ENCODE assay signal across 8 cellular contexts in the genomic region with DNA sequence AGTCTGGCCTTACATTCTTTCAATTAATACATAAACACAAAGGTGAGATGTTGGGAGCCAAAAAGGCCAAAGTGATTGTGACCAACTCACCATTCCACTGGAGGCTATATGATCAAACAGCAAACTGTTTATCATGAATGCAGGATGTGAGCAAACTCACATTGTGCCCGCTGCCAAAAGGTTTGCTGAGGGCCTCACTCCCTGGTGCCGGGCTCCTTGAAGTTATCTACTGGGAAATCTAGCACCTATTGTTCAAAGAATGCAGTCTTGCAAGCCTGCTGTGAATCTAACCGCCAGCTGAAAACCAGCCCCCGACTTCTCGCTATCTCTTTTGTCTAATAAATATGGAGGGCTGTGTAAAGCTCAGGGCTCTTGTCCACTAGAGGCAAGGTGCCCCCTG. TPM values are rescaled to one million over a fixed set of nuclear protein-coding genes. Genes with fewer than 3 reads are reported as not detected.
A peak's percentile ranks its signal among the peaks of the same experiment; 100 is the strongest.
DNase-seq lines count a peak whose midpoint lies in the region; ATAC-seq and TF ChIP-seq lines count a peak whose summit lies in the region.
"Not testable (repeated sequence)": the region's sequence is repeated elsewhere in the genome, so short reads cannot be mapped to it uniquely, and the experiment has no call there.

No MANE protein-coding gene starts in this region.

- H3K56ac ChIP-seq in mesendoderm (ENCODE audit: low read length), result not testable (repeated sequence)

- BruUV-seq in OCI-LY7 (replicated peaks; lab: Mats Ljungman, UMichigan), result not testable (repeated sequence)

- not testable (repeated sequence) for H3K9me3 Mint-ChIP-seq in activated CD8-positive, alpha-beta memory T cell treated with anti-CD3 and anti-CD28 coated beads, Interleukin-2, amount 10 ng/mL, durations not matched to agents 7 days and 5 days (ENCODE audit: low read depth); osteocyte (ENCODE audit: unreplicated experiment)
- H3K9me3 Mint-ChIP-seq in endodermal cell, result peaks cover 27% of the 10 kb centered on the region

- H3K4me2 ChIP-seq in OCI-LY7 (ENCODE audit: low read length); mesendoderm (ENCODE audit: low read length): not testable (repeated sequence)

- peaks cover 30% of the 10 kb centered on the region for H3K27me3 Mint-ChIP-seq in activated CD8-positive, alpha-beta memory T cell treated with anti-CD3 and anti-CD28 coated beads, Interleukin-2, amount 10 ng/mL, durations not matched to agents 7 days and 5 days
- not testable (repeated sequence) for H3K27me3 Mint-ChIP-seq in endodermal cell (ENCODE audit: insufficient read depth)
- H3K27me3 Mint-ChIP-seq in osteocyte (ENCODE audit: unreplicated experiment), result peaks cover 48% of the 10 kb centered on the region

- POLR2A ChIA-PET in OCI-LY7 (lab: Charles Lee), result interaction anchor here (0.6 to 1.2 kb wide), 3 partner anchors 9 to 654 kb away, joined by 3 to 4 read pairs (median 3); no protein-coding TSS in a partner anchor

- H3K9ac ChIP-seq in endodermal cell (ENCODE audit: extremely low read depth, low read length, poor library complexity, severe bottlenecking); mesendoderm (ENCODE audit: low read length): not testable (repeated sequence)

- H3K4me3 Mint-ChIP-seq in activated CD8-positive, alpha-beta memory T cell treated with anti-CD3 and anti-CD28 coated beads, Interleukin-2, amount 10 ng/mL, durations not matched to agents 7 days and 5 days; endodermal cell; osteocyte (ENCODE audit: unreplicated experiment): not testable (repeated sequence)

- H2BK120ac ChIP-seq in mesendoderm (ENCODE audit: low read depth, low read length), result not testable (repeated sequence)

- H3K79me1 ChIP-seq in mesendoderm (ENCODE audit: low read length), result not testable (repeated sequence)

- TF ChIP-seq CTCF in OCI-LY7 (conservative IDR thresholded peaks at IDR 0.05; ENCODE audit: low read length); endodermal cell (conservative IDR thresholded peaks at IDR 0.05); osteocyte (IDR thresholded peaks at IDR 0.05): not testable (repeated sequence)

- not testable (repeated sequence) for H2AFZ ChIP-seq in OCI-LY7 (ENCODE audit: low read length)

- H3K79me2 ChIP-seq in OCI-LY7 (ENCODE audit: insufficient read depth, low read depth, low read length); mesendoderm (ENCODE audit: control insufficient read depth, insufficient read depth, low read length): not testable (repeated sequence)

- not testable (repeated sequence) for H3K9me2 ChIP-seq in OCI-LY7 (ENCODE audit: insufficient read depth, low read length)

- H2BK15ac ChIP-seq in mesendoderm (replicated peaks; ENCODE audit: low read depth), result not testable (repeated sequence)

- not testable (repeated sequence) for H3K4ac ChIP-seq in mesendoderm (ENCODE audit: low read depth, low read length)

- not testable (repeated sequence) for H3K27ac Mint-ChIP-seq in activated CD8-positive, alpha-beta memory T cell treated with anti-CD3 and anti-CD28 coated beads, Interleukin-2, amount 10 ng/mL, durations not matched to agents 7 days and 5 days; osteocyte (ENCODE audit: unreplicated experiment)
- peak overlapping the region; percentile 85 for H3K27ac Mint-ChIP-seq in endodermal cell

- not testable (repeated sequence) for H3K9me3 ChIP-seq in OCI-LY7 (ENCODE audit: low read length)
- peaks cover 19% of the 10 kb centered on the region for H3K9me3 ChIP-seq in endodermal cell (ENCODE audit: control insufficient read depth, low read length)

- not testable (repeated sequence) for ATAC-seq in activated CD8-positive, alpha-beta memory T cell treated with anti-CD3 and anti-CD28 coated beads, Interleukin-2, amount 10 ng/mL, durations not matched to agents 7 days and 5 days

- H3K36me3 ChIP-seq in OCI-LY7 (ENCODE audit: insufficient read depth, low read length); endodermal cell (ENCODE audit: control insufficient read depth, insufficient read depth, low read length); mesendoderm (ENCODE audit: control insufficient read depth, insufficient read depth, low read length): not testable (repeated sequence)

- not testable (repeated sequence) for H2BK5ac ChIP-seq in mesendoderm (ENCODE audit: low read length)

- H3K27ac ChIP-seq in OCI-LY7 (ENCODE audit: low read depth, low read length, poor library complexity, severe bottlenecking), result peak overlapping the region; percentile 44
- H3K27ac ChIP-seq in endodermal cell (ENCODE audit: low read depth, low read length); mesendoderm (ENCODE audit: low read depth, low read length): not testable (repeated sequence)

- not testable (repeated sequence) for H3K4me1 Mint-ChIP-seq in activated CD8-positive, alpha-beta memory T cell treated with anti-CD3 and anti-CD28 coated beads, Interleukin-2, amount 10 ng/mL, durations not matched to agents 7 days and 5 days; osteocyte (ENCODE audit: unreplicated experiment)
- H3K4me1 Mint-ChIP-seq in endodermal cell, result peaks cover 47% of the 10 kb centered on the region

- not testable (repeated sequence) for H3K23ac ChIP-seq in mesendoderm (ENCODE audit: low read length)

- H4K5ac ChIP-seq in mesendoderm (ENCODE audit: low read length), result not testable (repeated sequence)

- 71 to 73% methylated on average over 3 to 5 of the region's 5 CpGs for WGBS in endodermal cell (ENCODE audit: insufficient coverage in 1 of 2, insufficient read length in 1 of 2), 2 experiments
- WGBS in mesendoderm (ENCODE audit: extremely low coverage, insufficient coverage, low lambda C conversion rate), result no CpG with 5 or more reads among the region's 5 CpGs

- not testable (repeated sequence) for H3K18ac ChIP-seq in mesendoderm (ENCODE audit: low read length)

- not testable (repeated sequence) for H3K36me3 Mint-ChIP-seq in activated CD8-positive, alpha-beta memory T cell treated with anti-CD3 and anti-CD28 coated beads, Interleukin-2, amount 10 ng/mL, durations not matched to agents 7 days and 5 days; endodermal cell (ENCODE audit: low read depth); osteocyte (ENCODE audit: unreplicated experiment)

- H3K27me3 ChIP-seq in endodermal cell (ENCODE audit: control insufficient read depth, insufficient read depth, low read length, poor library complexity, severe bottlenecking); mesendoderm (ENCODE audit: insufficient read depth, low read length, poor library complexity): not testable (repeated sequence)

- peaks cover 96% of the 10 kb centered on the region for H3K4me1 ChIP-seq in OCI-LY7 (ENCODE audit: insufficient read depth, low read length, poor library complexity, severe bottlenecking)
- H3K4me1 ChIP-seq in endodermal cell (ENCODE audit: control insufficient read depth, insufficient read depth, low read length); mesendoderm (ENCODE audit: control insufficient read depth, low read depth, low read length): not testable (repeated sequence)

- H2AK5ac ChIP-seq in mesendoderm (ENCODE audit: low read length), result not testable (repeated sequence)

- DNase-seq in ELF-1 (ENCODE audit: low read depth, low spot score) (peak; percentile 30), endodermal cell (peak; percentile 76), mesendoderm (peak; percentile 89), osteocyte (ENCODE audit: extremely low spot score, unreplicated experiment) (peak; percentile 23), ureter (ENCODE audit: low spot score) (peak; percentile 23)
- DNase-seq in Jurkat, Clone E6-1 (ENCODE audit: low read depth, low spot score), result peak; percentile 55
- not testable (repeated sequence) for DNase-seq in OCI-LY7 (ENCODE audit: low spot score)
- DNase-seq in activated CD8-positive, alpha-beta memory T cell treated with anti-CD3 and anti-CD28 coated beads, Interleukin-2, amount 10 ng/mL, durations not matched to agents 7 days and 5 days, result peak; percentile 12

- intact Hi-C loops in OCI-LY7 (cut with micrococcal nuclease; ENCODE audit: unreplicated experiment), result not testable (repeated sequence)

- CTCF ChIA-PET in OCI-LY7 (lab: Charles Lee; ENCODE audit: unreplicated experiment); activated CD8-positive, alpha-beta memory T cell treated with anti-CD3 and anti-CD28 coated beads, Interleukin-2, amount 10 ng/mL, durations not matched to agents 7 days and 5 days (lab: Charles Lee): not testable (repeated sequence)

- H3K4me3 ChIP-seq in Jurkat, Clone E6-1 (ENCODE audit: low read length); OCI-LY7 (ENCODE audit: low read depth, low read length, poor library complexity, severe bottlenecking); mesendoderm (ENCODE audit: low read length): not testable (repeated sequence)
- H3K4me3 ChIP-seq in endodermal cell (ENCODE audit: low read length), result peak overlapping the region; percentile 67

- not testable (repeated sequence) for H4K20me1 ChIP-seq in OCI-LY7 (ENCODE audit: insufficient read depth, low read length)

- not testable (repeated sequence) for H4K8ac ChIP-seq in mesendoderm (ENCODE audit: low read depth, low read length)

RNA-seq across cellular contexts. Expression of a gene that starts 46.7 kb away (rescaled TPM):
- polyA plus RNA-seq in Jurkat, Clone E6-1 (2012; ENCODE audit: insufficient read depth, insufficient read length), result 126 TPM
- total RNA-seq in OCI-LY7 (2014; rRNA removed; shearing (Covaris generic)), result 170 and 189 TPM in 2 replicates
- total RNA-seq in OCI-LY7 (2022) (262 and 315 TPM in 2 replicates), endodermal cell (100 to 1,000 TPM; 136 to 298 TPM), osteocyte (47.1 and 52.9 TPM in 2 replicates), ureter (37.8 TPM)
- 100 to 1,000 TPM; 176 to 240 TPM for total RNA-seq in activated CD8-positive, alpha-beta memory T cell treated with anti-CD3 and anti-CD28 coated beads, Interleukin-2, amount 10 ng/mL, durations not matched to agents 7 days and 5 days
- 70.7 TPM for polyA plus RNA-seq in endodermal cell (2013, experiment 1 of 2)
- 52.5 TPM for polyA plus RNA-seq in endodermal cell (2013, experiment 2 of 2)
- polyA plus RNA-seq in mesendoderm (2013, experiment 1 of 2), result 34.5 TPM
- 34.8 TPM for polyA plus RNA-seq in mesendoderm (2013, experiment 2 of 2)
